8 cellular contexts compared by ENCODE assay signal in genomic region chr17:62892870-62893338, GRCh38.
DNase-seq lines count a peak whose midpoint lies in the region; ATAC-seq and TF ChIP-seq lines count a peak whose summit lies in the region.

No MANE protein-coding gene starts in this region.

- H3K27ac ChIP-seq in transverse colon, result peak overlapping the region in 1 of 4 donors; percentile 9

- H3K4me1 ChIP-seq in adipocyte (ENCODE audit: control insufficient read depth, insufficient read depth, low read length), result peaks cover 11% of the 10 kb centered on the region
- peaks cover 0 to 9% (median 4%) of the 10 kb centered on the region in 4 donors for H3K4me1 ChIP-seq in transverse colon

- H3K27me3 ChIP-seq in adipocyte (replicated peaks; ENCODE audit: control insufficient read depth, insufficient read depth, low read length) (no peaks in the 10 kb centered on the region), transverse colon (no peaks in the 10 kb centered on the region)

- intact Hi-C loops in transverse colon (cut with DNase I; ENCODE audit: low total_unique reads), result no loop called here

- in situ Hi-C loops in transverse colon (cut with MboI; ENCODE audit: low pct_ligation_motif_present in 1 of 4, low pct_unique_long_range_greater_than_20kb in 1 of 4, low sequenced_read_pairs in 3 of 4), result no loop called here

- no peak for ATAC-seq in GM19452 (IDR thresholded peaks at IDR 0.05; ENCODE audit: unreplicated experiment)

- 19 to 22% methylated on average over 4 of the region's 4 CpGs for WGBS in transverse colon (ENCODE audit: low coverage in 1 of 2), 2 donors

- peak; percentile 71 for DNase-seq in DMS53 (lab: John Stamatoyannopoulos, UW)
- DNase-seq in NB4 (ENCODE audit: low read depth), result peak; percentile 92
- DNase-seq in adipocyte (ENCODE audit: low read depth), result peak; percentile 74
- DNase-seq in iPS-NIHi7 (ENCODE audit: extremely low spot score), result peak; percentile 61
- DNase-seq in transverse colon, result peak; percentile 35
- DNase-seq in T-helper 9 cell, result no peak
- no peak for DNase-seq in NCI-H146 (lab: John Stamatoyannopoulos, UW)

- H3K9me3 ChIP-seq in adipocyte (ENCODE audit: control insufficient read depth, low read length) (no peaks in the 10 kb centered on the region), transverse colon (no peaks in the 10 kb centered on the region)

- H3K4me3 ChIP-seq in NB4 (ENCODE audit: low read depth, low read length), result no peak overlapping the region
- H3K4me3 ChIP-seq in adipocyte (ENCODE audit: low read length), result no peak overlapping the region
- H3K4me3 ChIP-seq in transverse colon, result no peak overlapping the region

- H3K9ac ChIP-seq in adipocyte (ENCODE audit: low read length), result no peak overlapping the region

- peak; percentile 26 for TF ChIP-seq POLR2A in NB4 (IDR thresholded peaks at IDR 0.05; ENCODE audit: extremely low read depth, insufficient read length)
- no peak for TF ChIP-seq POLR2A in transverse colon (IDR thresholded peaks at IDR 0.05)

- H3K36me3 ChIP-seq in adipocyte (ENCODE audit: control insufficient read depth, insufficient read depth, low read length, severe bottlenecking) (no peaks in the 10 kb centered on the region), transverse colon (no peaks in the 10 kb centered on the region)

- no peak for TF ChIP-seq EP300 in transverse colon (IDR thresholded peaks at IDR 0.05; ENCODE audit: low read depth)

- TF ChIP-seq CTCF in NB4 (IDR thresholded peaks at IDR 0.05; ENCODE audit: low read depth, low read length) (no peak), transverse colon (IDR thresholded peaks at IDR 0.05) (no peak)

Comparison
In these comparisons a context has a peak if more than half of its experiments do, and no peak if none do; other contexts are left out.
1. DNase-seq: peak in DMS53 (single experiment), NB4 (single experiment), adipocyte (single experiment), iPS-NIHi7 (single experiment) and transverse colon (single experiment); none in T-helper 9 cell (single experiment) and NCI-H146 (single experiment).